Comparison of ENCODE assay signal across 23 cellular contexts in genomic region chr13:19680751-19681150, GRCh38. TPM values are rescaled to one million over a fixed set of nuclear protein-coding genes. Genes with fewer than 3 reads are reported as not detected.
DNase-seq lines count a peak whose midpoint lies in the region; ATAC-seq and TF ChIP-seq lines count a peak whose summit lies in the region.
"Had no signal": no experiment of that assay in that cellular context is flagged by ENCODE, and none has a peak within 500 bp of the region (broad histone marks: within the 10 kb centered on the region; RNA-seq: fewer than 3 reads in every experiment).

No MANE protein-coding gene starts in this region.

- no peaks in the 10 kb centered on the region for H3K27me3 Mint-ChIP-seq in activated CD8-positive, alpha-beta T cell treated with anti-CD3 and anti-CD28 coated beads, Interleukin-2, amount 10 ng/mL, durations not matched to agents 7 days and 5 days (ENCODE audit: low read depth)
- no peaks in the 10 kb centered on the region for H3K27me3 Mint-ChIP-seq in activated CD8-positive, alpha-beta T cell treated with anti-CD3 and anti-CD28 coated beads for 36 hours
- no peaks in the 10 kb centered on the region for H3K27me3 Mint-ChIP-seq in T-cell
- H3K27me3 Mint-ChIP-seq in osteocyte (ENCODE audit: unreplicated experiment): no peaks in the 10 kb centered on the region
- H3K27me3 Mint-ChIP-seq: brain had no signal

- peaks cover 39% of the 10 kb centered on the region for H3K36me3 Mint-ChIP-seq in activated CD8-positive, alpha-beta T cell treated with anti-CD3 and anti-CD28 coated beads, Interleukin-2, amount 10 ng/mL, durations not matched to agents 7 days and 5 days (ENCODE audit: low read depth)
- peaks cover 15% of the 10 kb centered on the region for H3K36me3 Mint-ChIP-seq in activated CD8-positive, alpha-beta T cell treated with anti-CD3 and anti-CD28 coated beads for 36 hours (ENCODE audit: low read depth)
- peaks cover 30% of the 10 kb centered on the region for H3K36me3 Mint-ChIP-seq in T-cell
- peaks cover 11% of the 10 kb centered on the region for H3K36me3 Mint-ChIP-seq in osteocyte (ENCODE audit: unreplicated experiment)

- no peaks in the 10 kb centered on the region for H3K9me2 ChIP-seq in OCI-LY7 (ENCODE audit: insufficient read depth, low read length)

- BruUV-seq in OCI-LY7 (replicated peaks; lab: Mats Ljungman, UMichigan): no TSS peak

- peaks cover 37% of the 10 kb centered on the region for H3K36me3 ChIP-seq in OCI-LY7 (ENCODE audit: insufficient read depth, low read length)

- H2AFZ ChIP-seq in OCI-LY7 (ENCODE audit: low read length): no peak overlapping the region

- POLR2A ChIA-PET in activated CD8-positive, alpha-beta T cell treated with anti-CD3 and anti-CD28 coated beads, Interleukin-2, amount 10 ng/mL, durations not matched to agents 7 days and 5 days (lab: Charles Lee): interaction anchor here (0.7 kb wide), 1 partner anchor 22 kb away, joined by 3 read pairs; no protein-coding TSS in a partner anchor
- POLR2A ChIA-PET in activated CD8-positive, alpha-beta T cell treated with anti-CD3 and anti-CD28 coated beads for 36 hours (lab: Charles Lee): no interaction called here
- POLR2A ChIA-PET in T-cell (lab: Charles Lee) (no interaction called here), OCI-LY7 (lab: Charles Lee) (no interaction called here)

- intact Hi-C loops in activated CD8-positive, alpha-beta T cell treated with anti-CD3 and anti-CD28 coated beads for 36 hours (cut with micrococcal nuclease): loop anchor here (10.0 kb wide), 1 partner anchor 184 kb away; the partner anchor contains the start of gene ZMYM5
- intact Hi-C loops in OCI-LY7 (cut with micrococcal nuclease; ENCODE audit: unreplicated experiment): no loop called here

- no peak overlapping the region for H3K4me3 Mint-ChIP-seq in activated CD8-positive, alpha-beta T cell treated with anti-CD3 and anti-CD28 coated beads, Interleukin-2, amount 10 ng/mL, durations not matched to agents 7 days and 5 days
- H3K4me3 Mint-ChIP-seq in activated CD8-positive, alpha-beta T cell treated with anti-CD3 and anti-CD28 coated beads for 36 hours: no peak overlapping the region
- H3K4me3 Mint-ChIP-seq in T-cell (no peak overlapping the region), osteocyte (ENCODE audit: unreplicated experiment) (no peak overlapping the region)
- H3K4me3 Mint-ChIP-seq: brain, immature natural killer cell had no signal

- H3K9me3 Mint-ChIP-seq in activated CD8-positive, alpha-beta T cell treated with anti-CD3 and anti-CD28 coated beads, Interleukin-2, amount 10 ng/mL, durations not matched to agents 7 days and 5 days (ENCODE audit: insufficient read depth): no peaks in the 10 kb centered on the region
- H3K9me3 Mint-ChIP-seq in activated CD8-positive, alpha-beta T cell treated with anti-CD3 and anti-CD28 coated beads for 36 hours: no peaks in the 10 kb centered on the region
- H3K9me3 Mint-ChIP-seq in T-cell: no peaks in the 10 kb centered on the region
- no peaks in the 10 kb centered on the region for H3K9me3 Mint-ChIP-seq in osteocyte (ENCODE audit: unreplicated experiment)
- H3K9me3 Mint-ChIP-seq: brain, immature natural killer cell had no signal

- ATAC-seq in activated CD8-positive, alpha-beta T cell treated with anti-CD3 and anti-CD28 coated beads, Interleukin-2, amount 10 ng/mL, durations not matched to agents 7 days and 5 days: no peak
- ATAC-seq in activated CD8-positive, alpha-beta T cell treated with anti-CD3 and anti-CD28 coated beads for 36 hours: no peak
- ATAC-seq in T-cell (replicated peaks in 1 of 4) (no peak), HG02885 (IDR thresholded peaks at IDR 0.05; ENCODE audit: poor library complexity, unreplicated experiment) (no peak)
- ATAC-seq: left lobe of liver had no signal

- no peak overlapping the region for H3K27ac ChIP-seq in OCI-LY7 (ENCODE audit: low read depth, low read length, poor library complexity, severe bottlenecking)
- H3K27ac ChIP-seq: skin epidermis, testis had no signal

- H3K4me1 Mint-ChIP-seq in activated CD8-positive, alpha-beta T cell treated with anti-CD3 and anti-CD28 coated beads, Interleukin-2, amount 10 ng/mL, durations not matched to agents 7 days and 5 days (ENCODE audit: low read depth): peaks cover 10% of the 10 kb centered on the region
- peaks cover 38% of the 10 kb centered on the region for H3K4me1 Mint-ChIP-seq in activated CD8-positive, alpha-beta T cell treated with anti-CD3 and anti-CD28 coated beads for 36 hours (ENCODE audit: low read depth)
- peaks cover 33 to 40% (median 34%) of the 10 kb centered on the region in 3 donors for H3K4me1 Mint-ChIP-seq in T-cell
- H3K4me1 Mint-ChIP-seq in osteocyte (ENCODE audit: unreplicated experiment): peaks cover 12% of the 10 kb centered on the region

- no peak overlapping the region for H3K4me3 ChIP-seq in OCI-LY7 (ENCODE audit: low read depth, low read length, poor library complexity, severe bottlenecking)
- H3K4me3 ChIP-seq: skin epidermis, testis had no signal

- H3K4me1 ChIP-seq in OCI-LY7 (ENCODE audit: insufficient read depth, low read length, poor library complexity, severe bottlenecking): no peaks in the 10 kb centered on the region
- H3K4me1 ChIP-seq: testis had no signal

- no peak overlapping the region for H3K27ac Mint-ChIP-seq in activated CD8-positive, alpha-beta T cell treated with anti-CD3 and anti-CD28 coated beads, Interleukin-2, amount 10 ng/mL, durations not matched to agents 7 days and 5 days
- no peak overlapping the region for H3K27ac Mint-ChIP-seq in activated CD8-positive, alpha-beta T cell treated with anti-CD3 and anti-CD28 coated beads for 36 hours
- H3K27ac Mint-ChIP-seq in T-cell (peak overlapping the region; percentile 19 to 44), osteocyte (ENCODE audit: unreplicated experiment) (peak overlapping the region; percentile 59)

- TF ChIP-seq CTCF in activated CD8-positive, alpha-beta T cell treated with anti-CD3 and anti-CD28 coated beads for 36 hours (IDR thresholded peaks at IDR 0.05): no peak
- no peak for TF ChIP-seq CTCF in osteocyte (IDR thresholded peaks at IDR 0.05)
- TF ChIP-seq CTCF in OCI-LY7 (conservative IDR thresholded peaks at IDR 0.05; ENCODE audit: low read length): no peak

- H3K9me3 ChIP-seq in OCI-LY7 (ENCODE audit: low read length): no peaks in the 10 kb centered on the region
- H3K9me3 ChIP-seq: testis had no signal

- CTCF ChIA-PET in activated CD8-positive, alpha-beta T cell treated with anti-CD3 and anti-CD28 coated beads, Interleukin-2, amount 10 ng/mL, durations not matched to agents 7 days and 5 days (lab: Charles Lee): no interaction called here
- CTCF ChIA-PET in activated CD8-positive, alpha-beta T cell treated with anti-CD3 and anti-CD28 coated beads for 36 hours (lab: Charles Lee): no interaction called here
- CTCF ChIA-PET in T-cell (lab: Charles Lee) (no interaction called here), OCI-LY7 (lab: Charles Lee; ENCODE audit: unreplicated experiment) (no interaction called here)

- no peak overlapping the region for H3K4me2 ChIP-seq in OCI-LY7 (ENCODE audit: low read length)

- peak; percentile 9 for DNase-seq in activated CD8-positive, alpha-beta T cell treated with anti-CD3 and anti-CD28 coated beads, Interleukin-2, amount 10 ng/mL, durations not matched to agents 7 days and 5 days
- DNase-seq in activated CD8-positive, alpha-beta T cell treated with anti-CD3 and anti-CD28 coated beads for 36 hours: no peak
- DNase-seq in T-cell (no peak), fibroblast of peridontal ligament (ENCODE audit: extremely low read depth) (peak; percentile 47), osteocyte (ENCODE audit: extremely low spot score, unreplicated experiment) (no peak), OCI-LY7 (ENCODE audit: low spot score) (no peak), mesenteric fat pad (ENCODE audit: low spot score) (no peak)
- DNase-seq: activated effector memory CD4-positive, alpha-beta T cell treated with Interleukin-2 at 50 U/mL for 16 hours; effector CD8-positive, alpha-beta T cell; erythroblast; foreskin melanocyte; immature natural killer cell; KBM-7; NCI-H1417; NCI-H2081; NCI-H226; nucleus accumbens; stimulated activated naive CD8-positive, alpha-beta T cell treated with anti-CD3 and anti-CD28 coated beads, Interleukin-15, Interleukin-2, amounts not matched to agents 100 U/mL and 50 U/mL, for 24 hours; testis had no signal

- H3K79me2 ChIP-seq in OCI-LY7 (ENCODE audit: insufficient read depth, low read depth, low read length): no peaks in the 10 kb centered on the region

- 0 out of 2 replicates have a peak, but pooled peaks cover 8% of the 10 kb centered on the region for H4K20me1 ChIP-seq in OCI-LY7 (ENCODE audit: insufficient read depth, low read length)

RNA-seq across cellular contexts. Expression of gene MPHOSPH8, which starts 47.3 kb away (rescaled TPM):
- 10 to 100 TPM; 32.1 to 32.6 TPM for total RNA-seq in activated CD8-positive, alpha-beta T cell treated with anti-CD3 and anti-CD28 coated beads, Interleukin-2, amount 10 ng/mL, durations not matched to agents 7 days and 5 days
- total RNA-seq in activated CD8-positive, alpha-beta T cell treated with anti-CD3 and anti-CD28 coated beads for 36 hours: 10 to 100 TPM; 26.9 to 27.4 TPM
- 10 to 100 TPM; 64.5 to 91.3 (median 84.1) TPM for total RNA-seq in T-cell
- 32.2 and 32.7 TPM in 2 replicates for total RNA-seq in osteocyte
- 12.8 and 15.9 TPM in 2 replicates for total RNA-seq in OCI-LY7 (2014; rRNA removed; shearing (Covaris generic))
- 26.6 and 31.1 TPM in 2 replicates for total RNA-seq in OCI-LY7 (2022)
- 27.4 TPM for total RNA-seq in mesenteric fat pad

Comparison
In these comparisons a context has a peak if more than half of its experiments do, and no peak if none do; other contexts are left out.
1. DNase-seq: peak in activated CD8-positive, alpha-beta T cell treated with anti-CD3 and anti-CD28 coated beads, Interleukin-2, amount 10 ng/mL, durations not matched to agents 7 days and 5 days (single experiment) and fibroblast of peridontal ligament (single experiment); none in activated CD8-positive, alpha-beta T cell treated with anti-CD3 and anti-CD28 coated beads for 36 hours (single experiment), T-cell (0 of 34), osteocyte (single experiment), OCI-LY7 (single experiment) and mesenteric fat pad (single experiment).
2. H3K27ac Mint-ChIP-seq: peak in T-cell (2 of 2) and osteocyte (single experiment); none in activated CD8-positive, alpha-beta T cell treated with anti-CD3 and anti-CD28 coated beads, Interleukin-2, amount 10 ng/mL, durations not matched to agents 7 days and 5 days (single experiment) and activated CD8-positive, alpha-beta T cell treated with anti-CD3 and anti-CD28 coated beads for 36 hours (single experiment).